Comparison of ENCODE assay signal across 1 cellular context in genomic region chr20:58731192-58731591, GRCh38.
TF ChIP-seq lines count a peak whose summit lies in the region.

No MANE protein-coding gene starts in this region.

TF ChIP-seq in HEK293, 187 proteins besides CTCF, POLR2A, EP300 and RAD21 (continued from another document):
- TF ChIP-seq ZBTB17 (tag by site-specific recombination; IDR thresholded peaks at IDR 0.05) (no peak), ATF2 (tag by site-specific recombination; IDR thresholded peaks at IDR 0.05; ENCODE audit: low read depth) (0 out of 2 replicates have a peak, but pooled peaks have one; percentile 22), ZBTB48 (tag by site-specific recombination; IDR thresholded peaks at IDR 0.05) (no peak)
- TF ChIP-seq, protein P1, sequence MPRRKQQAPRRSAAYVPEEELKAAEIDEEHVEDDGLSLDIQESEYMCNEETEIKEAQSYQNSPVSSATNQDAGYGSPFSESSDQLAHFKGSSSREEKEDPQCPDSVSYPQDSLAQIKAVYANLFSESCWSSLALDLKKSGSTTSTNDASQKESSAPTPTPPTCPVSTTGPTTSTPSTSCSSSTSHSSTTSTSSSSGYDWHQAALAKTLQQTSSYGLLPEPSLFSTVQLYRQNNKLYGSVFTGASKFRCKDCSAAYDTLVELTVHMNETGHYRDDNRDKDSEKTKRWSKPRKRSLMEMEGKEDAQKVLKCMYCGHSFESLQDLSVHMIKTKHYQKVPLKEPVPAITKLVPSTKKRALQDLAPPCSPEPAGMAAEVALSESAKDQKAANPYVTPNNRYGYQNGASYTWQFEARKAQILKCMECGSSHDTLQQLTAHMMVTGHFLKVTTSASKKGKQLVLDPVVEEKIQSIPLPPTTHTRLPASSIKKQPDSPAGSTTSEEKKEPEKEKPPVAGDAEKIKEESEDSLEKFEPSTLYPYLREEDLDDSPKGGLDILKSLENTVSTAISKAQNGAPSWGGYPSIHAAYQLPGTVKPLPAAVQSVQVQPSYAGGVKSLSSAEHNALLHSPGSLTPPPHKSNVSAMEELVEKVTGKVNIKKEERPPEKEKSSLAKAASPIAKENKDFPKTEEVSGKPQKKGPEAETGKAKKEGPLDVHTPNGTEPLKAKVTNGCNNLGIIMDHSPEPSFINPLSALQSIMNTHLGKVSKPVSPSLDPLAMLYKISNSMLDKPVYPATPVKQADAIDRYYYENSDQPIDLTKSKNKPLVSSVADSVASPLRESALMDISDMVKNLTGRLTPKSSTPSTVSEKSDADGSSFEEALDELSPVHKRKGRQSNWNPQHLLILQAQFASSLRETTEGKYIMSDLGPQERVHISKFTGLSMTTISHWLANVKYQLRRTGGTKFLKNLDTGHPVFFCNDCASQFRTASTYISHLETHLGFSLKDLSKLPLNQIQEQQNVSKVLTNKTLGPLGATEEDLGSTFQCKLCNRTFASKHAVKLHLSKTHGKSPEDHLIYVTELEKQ (tag by site-specific recombination; IDR thresholded peaks at IDR 0.05; ENCODE audit: borderline replicate concordance) = no peak
